ENCODE assay signal across 9 cellular contexts in genomic region chr9:99059074-99059894, GRCh38. TPM values are rescaled to one million over a fixed set of nuclear protein-coding genes. Genes with fewer than 3 reads are reported as not detected.
DNase-seq lines count a peak whose midpoint lies in the region; ATAC-seq and TF ChIP-seq lines count a peak whose summit lies in the region.
"Had no signal": no experiment of that assay in that cellular context is flagged by ENCODE, and none has a peak within 500 bp of the region (broad histone marks: within the 10 kb centered on the region; RNA-seq: fewer than 3 reads in every experiment).

No MANE protein-coding gene starts in this region.

- 56% methylated on average over 6 of the region's 7 CpGs for WGBS in SK-N-SH (ENCODE audit: low lambda C conversion rate)

- no peak overlapping the region for H3K9ac ChIP-seq in SK-N-SH

- ATAC-seq in SK-N-SH treated with all-trans-retinoic acid at 6 μM for 48 hours (no peak), HG02973 (IDR thresholded peaks at IDR 0.05; ENCODE audit: unreplicated experiment) (peak; percentile 71), left ventricle myocardium superior (peak; percentile 85), upper lobe of right lung (peak; percentile 94)

- no peak overlapping the region for H3K4me3 ChIP-seq in SK-N-SH (ENCODE audit: low read depth in 2 of 2, low read length in 1 of 2)
- H3K4me3 ChIP-seq in upper lobe of right lung = no peak overlapping the region
- no peak overlapping the region for H3K4me3 ChIP-seq in H7 (ENCODE audit: insufficient read depth, low read depth, low read length)

- no peak overlapping the region for H3K4me2 ChIP-seq in SK-N-SH

- H3K79me2 ChIP-seq in SK-N-SH (ENCODE audit: insufficient read depth) = no peaks in the 10 kb centered on the region

- POLR2A ChIA-PET in SK-N-SH (lab: Yijun Ruan, JAX) = no interaction called here

- H3K27me3 ChIP-seq in SK-N-SH (ENCODE audit: insufficient read depth) = no peaks in the 10 kb centered on the region
- H3K27me3 ChIP-seq in upper lobe of right lung = no peaks in the 10 kb centered on the region
- no peaks in the 10 kb centered on the region for H3K27me3 ChIP-seq in H7 (ENCODE audit: control insufficient read depth, insufficient read depth, low read length)

- H3K27ac ChIP-seq in SK-N-SH (ENCODE audit: low read depth in 2 of 2, low read length in 1 of 2) (0 out of 4 replicates have a peak overlapping the region, but pooled peaks of 1 of the 2 experiments have one; percentile 12), upper lobe of right lung (peak overlapping the region; percentile 82)
- H3K27ac ChIP-seq: 22Rv1 had no signal

- TF ChIP-seq CTCF in SK-N-SH (IDR thresholded peaks at IDR 0.05) = no peak
- TF ChIP-seq CTCF in upper lobe of right lung (IDR thresholded peaks at IDR 0.05) = no peak

- 0 out of 2 replicates have a peak overlapping the region, but pooled peaks have one; percentile 21 for H2AFZ ChIP-seq in SK-N-SH (ENCODE audit: low read depth)

- H3K4me1 ChIP-seq in SK-N-SH (ENCODE audit: control insufficient read depth in 1 of 2, insufficient read depth in 2 of 2, low read depth in 1 of 2, low read length in 1 of 2) (0 out of 4 replicates have a peak, but pooled peaks cover 0 to 4% of the 10 kb centered on the region in 2 experiments), upper lobe of right lung (peaks cover 23% of the 10 kb centered on the region)

- no peak for TF ChIP-seq RAD21 in SK-N-SH (IDR thresholded peaks at IDR 0.05; ENCODE audit: low read length)

- intact Hi-C loops in left ventricle myocardium superior (cut with micrococcal nuclease) = no loop called here
- intact Hi-C loops in upper lobe of right lung (cut with DNase I) = no loop called here

- H3K9me3 ChIP-seq in SK-N-SH (no peaks in the 10 kb centered on the region), upper lobe of right lung (no peaks in the 10 kb centered on the region)

- DNase-seq in SK-N-SH (no peak), SIG-M5 treated with dmso at 0.1 percent for 504 hours (lab: John Stamatoyannopoulos, UW; ENCODE audit: unreplicated experiment) (peak; percentile 90), left ventricle myocardium superior (no peak), upper lobe of right lung (no peak), H7 (no peak), NK-92 (lab: John Stamatoyannopoulos, UW; ENCODE audit: unreplicated experiment) (no peak)

- H3K36me3 ChIP-seq in SK-N-SH (replicated peaks in 1 of 2; ENCODE audit: control insufficient read depth in 1 of 2, insufficient read depth in 2 of 2, low read length in 1 of 2) (no peaks in the 10 kb centered on the region), upper lobe of right lung (no peaks in the 10 kb centered on the region), H7 (replicated peaks; ENCODE audit: control insufficient read depth, insufficient read depth, low read length) (no peaks in the 10 kb centered on the region)

- no peaks in the 10 kb centered on the region for H3F3A ChIP-seq in SK-N-SH (replicated peaks; ENCODE audit: insufficient read depth)

- no peaks in the 10 kb centered on the region for H4K20me1 ChIP-seq in SK-N-SH (ENCODE audit: insufficient read depth)

- CTCF ChIA-PET in SK-N-SH (lab: Yijun Ruan, JAX) = no interaction called here

- H3K9me2 ChIP-seq in SK-N-SH = no peaks in the 10 kb centered on the region

- TF ChIP-seq EP300 in SK-N-SH (IDR thresholded peaks at IDR 0.05; ENCODE audit: borderline replicate concordance in 1 of 2, low read depth in 1 of 2, low read length in 1 of 2) = no peak

TF ChIP-seq in SK-N-SH, 30 proteins besides CTCF, POLR2A, EP300 and RAD21:
- TF ChIP-seq POLR2AphosphoS5 (IDR thresholded peaks at IDR 0.05; ENCODE audit: low read depth, low read length) = no peak
- no peak for TF ChIP-seq YY1 (IDR thresholded peaks at IDR 0.05; ENCODE audit: low read depth)
- TF ChIP-seq RFX5 (IDR thresholded peaks at IDR 0.05; ENCODE audit: low read length) = no peak
- no peak for TF ChIP-seq JUND (IDR thresholded peaks at IDR 0.05)
- TF ChIP-seq GABPA (IDR thresholded peaks at IDR 0.05; ENCODE audit: low read depth) = no peak
- TF ChIP-seq, protein P1, sequence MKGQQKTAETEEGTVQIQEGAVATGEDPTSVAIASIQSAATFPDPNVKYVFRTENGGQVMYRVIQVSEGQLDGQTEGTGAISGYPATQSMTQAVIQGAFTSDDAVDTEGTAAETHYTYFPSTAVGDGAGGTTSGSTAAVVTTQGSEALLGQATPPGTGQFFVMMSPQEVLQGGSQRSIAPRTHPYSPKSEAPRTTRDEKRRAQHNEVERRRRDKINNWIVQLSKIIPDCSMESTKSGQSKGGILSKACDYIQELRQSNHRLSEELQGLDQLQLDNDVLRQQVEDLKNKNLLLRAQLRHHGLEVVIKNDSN (IDR thresholded peaks at IDR 0.05; ENCODE audit: borderline replicate concordance, low read depth) = no peak
- no peak for TF ChIP-seq SIN3A (IDR thresholded peaks at IDR 0.05; ENCODE audit: borderline replicate concordance, low read depth, low read length)
- TF ChIP-seq RCOR1 (IDR thresholded peaks at IDR 0.05; ENCODE audit: low read length) = no peak
- TF ChIP-seq NFIC (IDR thresholded peaks at IDR 0.05; ENCODE audit: borderline replicate concordance) = no peak
- no peak for TF ChIP-seq TAF1 (IDR thresholded peaks at IDR 0.05; ENCODE audit: borderline replicate concordance, low read depth, low read length)
- TF ChIP-seq MEF2A (IDR thresholded peaks at IDR 0.05; ENCODE audit: borderline replicate concordance, low read depth) = no peak
TF ChIP-seq in SK-N-SH: peak in this region for 0.

TF ChIP-seq in SK-N-SH treated with all-trans-retinoic acid at 6 μM for 48 hours, 23 proteins besides CTCF, POLR2A, EP300 and RAD21 (continues in another document):
- TF ChIP-seq TCF4 (CRISPR knock-in tag; IDR thresholded peaks at IDR 0.05; ENCODE audit: borderline replicate concordance) (no peak), OSR1 (CRISPR knock-in tag; IDR thresholded peaks at IDR 0.05) (no peak), ISL1 (CRISPR knock-in tag; IDR thresholded peaks at IDR 0.05) (no peak), TOX (CRISPR knock-in tag; IDR thresholded peaks at IDR 0.05; ENCODE audit: borderline replicate concordance) (no peak), ZNF70 (CRISPR knock-in tag; IDR thresholded peaks at IDR 0.05) (no peak), GLIS3 (CRISPR knock-in tag; IDR thresholded peaks at IDR 0.05) (no peak), ZNF8 (CRISPR knock-in tag; IDR thresholded peaks at IDR 0.05) (no peak), PPARA (CRISPR knock-in tag; IDR thresholded peaks at IDR 0.05; ENCODE audit: borderline replicate concordance) (no peak), CSDC2 (CRISPR knock-in tag; IDR thresholded peaks at IDR 0.05) (no peak), BACH2 (CRISPR knock-in tag; IDR thresholded peaks at IDR 0.05; ENCODE audit: borderline replicate concordance) (no peak), RARB (CRISPR knock-in tag; IDR thresholded peaks at IDR 0.05) (no peak), ZC3H10 (CRISPR knock-in tag; IDR thresholded peaks at IDR 0.05) (no peak), ZFP3 (CRISPR knock-in tag; IDR thresholded peaks at IDR 0.05) (no peak), ESRRG (CRISPR knock-in tag; IDR thresholded peaks at IDR 0.05) (no peak), ZFP30 (CRISPR knock-in tag; IDR thresholded peaks at IDR 0.05) (no peak), ZNF565 (CRISPR knock-in tag; conservative IDR thresholded peaks at IDR 0.05; ENCODE audit: low read depth) (no peak)
- TF ChIP-seq, protein P2, sequence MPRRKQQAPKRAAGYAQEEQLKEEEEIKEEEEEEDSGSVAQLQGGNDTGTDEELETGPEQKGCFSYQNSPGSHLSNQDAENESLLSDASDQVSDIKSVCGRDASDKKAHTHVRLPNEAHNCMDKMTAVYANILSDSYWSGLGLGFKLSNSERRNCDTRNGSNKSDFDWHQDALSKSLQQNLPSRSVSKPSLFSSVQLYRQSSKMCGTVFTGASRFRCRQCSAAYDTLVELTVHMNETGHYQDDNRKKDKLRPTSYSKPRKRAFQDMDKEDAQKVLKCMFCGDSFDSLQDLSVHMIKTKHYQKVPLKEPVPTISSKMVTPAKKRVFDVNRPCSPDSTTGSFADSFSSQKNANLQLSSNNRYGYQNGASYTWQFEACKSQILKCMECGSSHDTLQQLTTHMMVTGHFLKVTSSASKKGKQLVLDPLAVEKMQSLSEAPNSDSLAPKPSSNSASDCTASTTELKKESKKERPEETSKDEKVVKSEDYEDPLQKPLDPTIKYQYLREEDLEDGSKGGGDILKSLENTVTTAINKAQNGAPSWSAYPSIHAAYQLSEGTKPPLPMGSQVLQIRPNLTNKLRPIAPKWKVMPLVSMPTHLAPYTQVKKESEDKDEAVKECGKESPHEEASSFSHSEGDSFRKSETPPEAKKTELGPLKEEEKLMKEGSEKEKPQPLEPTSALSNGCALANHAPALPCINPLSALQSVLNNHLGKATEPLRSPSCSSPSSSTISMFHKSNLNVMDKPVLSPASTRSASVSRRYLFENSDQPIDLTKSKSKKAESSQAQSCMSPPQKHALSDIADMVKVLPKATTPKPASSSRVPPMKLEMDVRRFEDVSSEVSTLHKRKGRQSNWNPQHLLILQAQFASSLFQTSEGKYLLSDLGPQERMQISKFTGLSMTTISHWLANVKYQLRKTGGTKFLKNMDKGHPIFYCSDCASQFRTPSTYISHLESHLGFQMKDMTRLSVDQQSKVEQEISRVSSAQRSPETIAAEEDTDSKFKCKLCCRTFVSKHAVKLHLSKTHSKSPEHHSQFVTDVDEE (CRISPR knock-in tag; IDR thresholded peaks at IDR 0.05) = no peak
- TF ChIP-seq, protein P3, sequence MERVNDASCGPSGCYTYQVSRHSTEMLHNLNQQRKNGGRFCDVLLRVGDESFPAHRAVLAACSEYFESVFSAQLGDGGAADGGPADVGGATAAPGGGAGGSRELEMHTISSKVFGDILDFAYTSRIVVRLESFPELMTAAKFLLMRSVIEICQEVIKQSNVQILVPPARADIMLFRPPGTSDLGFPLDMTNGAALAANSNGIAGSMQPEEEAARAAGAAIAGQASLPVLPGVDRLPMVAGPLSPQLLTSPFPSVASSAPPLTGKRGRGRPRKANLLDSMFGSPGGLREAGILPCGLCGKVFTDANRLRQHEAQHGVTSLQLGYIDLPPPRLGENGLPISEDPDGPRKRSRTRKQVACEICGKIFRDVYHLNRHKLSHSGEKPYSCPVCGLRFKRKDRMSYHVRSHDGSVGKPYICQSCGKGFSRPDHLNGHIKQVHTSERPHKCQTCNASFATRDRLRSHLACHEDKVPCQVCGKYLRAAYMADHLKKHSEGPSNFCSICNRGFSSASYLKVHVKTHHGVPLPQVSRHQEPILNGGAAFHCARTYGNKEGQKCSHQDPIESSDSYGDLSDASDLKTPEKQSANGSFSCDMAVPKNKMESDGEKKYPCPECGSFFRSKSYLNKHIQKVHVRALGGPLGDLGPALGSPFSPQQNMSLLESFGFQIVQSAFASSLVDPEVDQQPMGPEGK (CRISPR knock-in tag; IDR thresholded peaks at IDR 0.05; ENCODE audit: borderline replicate concordance) = no peak

RNA-seq across cellular contexts. Expression of gene TGFBR1, which starts 45.6 kb away (rescaled TPM):
- 15.3 and 28.7 TPM in 2 replicates for polyA plus RNA-seq in SK-N-SH (2012; rRNA removed)
- polyA plus RNA-seq in SK-N-SH (2012; cell fraction: cytosol; rRNA removed) = 15.7 and 16.6 TPM in 2 replicates
- polyA plus RNA-seq in SK-N-SH (2012; cell fraction: nucleus; rRNA removed) = 5.2 and 11.8 TPM in 2 replicates
- total RNA-seq in left ventricle myocardium superior = 12.3 TPM
- 72.0 TPM for total RNA-seq in upper lobe of right lung
- total RNA-seq in H7 (2014; rRNA removed; shearing (Covaris generic)) = 16.9 and 23.4 TPM in 2 replicates
